ENCODE assay signal across 9 cellular contexts in the genomic region with DNA sequence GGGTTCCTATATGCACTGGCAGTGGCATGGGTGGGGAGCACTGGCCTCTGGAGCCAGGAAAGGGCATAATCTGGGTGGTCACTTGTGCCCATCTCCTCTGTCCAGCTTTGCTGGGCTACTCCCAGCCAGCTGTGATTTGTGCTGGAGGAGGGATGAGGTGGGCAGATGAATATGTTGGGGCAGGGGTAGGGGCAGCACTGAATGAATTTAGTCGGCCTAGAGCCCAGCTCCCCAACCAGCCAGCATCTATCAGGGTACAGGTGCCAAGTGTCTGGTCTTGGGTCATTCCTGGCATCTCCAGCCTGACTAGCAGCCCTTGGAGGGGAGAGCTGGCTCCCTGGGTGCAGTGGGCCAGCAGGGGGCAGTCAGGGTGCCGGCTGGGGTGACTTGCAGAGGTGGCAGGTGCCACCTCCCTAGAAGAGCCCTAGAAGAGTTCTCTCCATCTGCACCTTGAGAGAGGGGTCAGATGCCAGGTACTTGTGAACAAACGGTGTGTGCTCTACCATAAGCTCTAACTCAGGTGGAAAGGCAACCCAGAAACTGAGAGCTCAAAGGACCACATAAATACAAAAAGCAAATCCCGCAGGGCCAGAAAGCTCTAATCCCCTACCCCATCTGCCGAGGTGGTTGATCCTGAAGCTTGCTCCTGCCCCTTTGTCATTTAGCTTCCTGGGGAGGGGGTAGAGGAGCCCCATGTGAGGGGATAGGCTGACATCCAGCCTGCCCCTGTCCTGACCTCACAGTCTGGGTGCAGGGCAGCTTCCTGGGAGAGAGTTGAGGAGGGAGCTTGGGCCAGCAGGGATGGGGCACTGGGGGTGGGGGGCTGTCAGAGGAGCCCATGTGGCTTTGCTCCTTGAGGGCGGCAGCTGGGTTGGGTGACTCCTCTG. TPM values are rescaled to one million over a fixed set of nuclear protein-coding genes. Genes with fewer than 3 reads are reported as not detected.
DNase-seq lines count a peak whose midpoint lies in the region; ATAC-seq and TF ChIP-seq lines count a peak whose summit lies in the region.
"Had no signal": no experiment of that assay in that cellular context is flagged by ENCODE, and none has a peak within 500 bp of the region (broad histone marks: within the 10 kb centered on the region; RNA-seq: fewer than 3 reads in every experiment).

No MANE protein-coding gene starts in this region.

- no peak overlapping the region for H2AFZ ChIP-seq in fibroblast of lung (ENCODE audit: low read length)

- H3K4me3 ChIP-seq in NT2/D1 (ENCODE audit: insufficient read length, low read depth): no peak overlapping the region
- H3K4me3 ChIP-seq in fibroblast of lung (replicated peaks in 1 of 4; ENCODE audit: control extremely low read depth in 1 of 4, insufficient read depth in 1 of 4, low read depth in 3 of 4, low read length in 4 of 4): no peak overlapping the region

- H3K4me2 ChIP-seq in fibroblast of lung (ENCODE audit: extremely low read depth, insufficient read depth, low read length): no peak overlapping the region

- intact Hi-C loops in posterior vena cava (cut with DNase I): loop anchor here in 1 of 2 donors (5.0 kb wide), 1 partner anchor 523 kb away; no protein-coding TSS in a partner anchor

- H3K27me3 ChIP-seq in NT2/D1 (ENCODE audit: insufficient read depth, insufficient read length): peaks cover 41% of the 10 kb centered on the region
- H3K27me3 ChIP-seq in fibroblast of lung (ENCODE audit: control insufficient read depth, insufficient read depth, low read length): peaks cover 38% of the 10 kb centered on the region

- H4K20me1 ChIP-seq in fibroblast of lung (ENCODE audit: control insufficient read depth, extremely low read depth, insufficient read depth, low read length): no peaks in the 10 kb centered on the region

- H3K36me3 ChIP-seq in NT2/D1 (ENCODE audit: insufficient read depth, insufficient read length, low read length) (no peaks in the 10 kb centered on the region), fibroblast of lung (ENCODE audit: control insufficient read depth, insufficient read depth, low read length) (no peaks in the 10 kb centered on the region)

- H3K9me3 ChIP-seq in NT2/D1 (ENCODE audit: insufficient read depth, low read length): no peaks in the 10 kb centered on the region
- H3K9me3 ChIP-seq in fibroblast of lung (ENCODE audit: control insufficient read depth, insufficient read depth, low read depth, low read length): no peaks in the 10 kb centered on the region

- H3K27ac ChIP-seq in fibroblast of lung (ENCODE audit: insufficient read depth, low read length): no peak overlapping the region

- ATAC-seq in HG03442 (IDR thresholded peaks at IDR 0.05; ENCODE audit: unreplicated experiment) (no peak), HG03159 (IDR thresholded peaks at IDR 0.05; ENCODE audit: unreplicated experiment) (no peak)

- peak; percentile 25 for DNase-seq in NOMO-1 (lab: John Stamatoyannopoulos, UW; ENCODE audit: unreplicated experiment in 2 of 2)
- DNase-seq in NOMO-1 treated with dmso at 0.1 percent for 144 hours (lab: John Stamatoyannopoulos, UW; ENCODE audit: unreplicated experiment): no peak
- DNase-seq in NT2/D1 (ENCODE audit: low read depth, low spot score): no peak
- no peak for DNase-seq in fibroblast of lung (ENCODE audit: low read depth in 2 of 2)
- peak; percentile 76 for DNase-seq in posterior vena cava (ENCODE audit: low spot score)
- DNase-seq in cerebellar nuclear complex (lab: John Stamatoyannopoulos, UW): no peak
- DNase-seq: activated B cell treated with CpG ODN at 0.5 μM for 24 hours had no signal

- H3K9ac ChIP-seq in NT2/D1 (ENCODE audit: insufficient read length, low read depth) (peak overlapping the region; percentile 37), fibroblast of lung (ENCODE audit: insufficient read depth, low read length) (no peak overlapping the region)

- peaks cover 35% of the 10 kb centered on the region for H3K4me1 ChIP-seq in NT2/D1 (ENCODE audit: insufficient read depth, insufficient read length)
- no peaks in the 10 kb centered on the region for H3K4me1 ChIP-seq in fibroblast of lung (ENCODE audit: control insufficient read depth, extremely low read depth, insufficient read depth, low read length)

- no peaks in the 10 kb centered on the region for H3K79me2 ChIP-seq in fibroblast of lung (ENCODE audit: control insufficient read depth, insufficient read depth, low read length)

- TF ChIP-seq CTCF in fibroblast of lung (conservative IDR thresholded peaks at IDR 0.05 in 1 of 2, IDR thresholded peaks at IDR 0.05 in 1 of 2; ENCODE audit: low read depth in 1 of 2, low read length in 2 of 2): peak; percentile 35 to 43

RNA-seq across cellular contexts. Expression of gene SORCS2, which starts 2.2 kb away (rescaled TPM):
- 0.17 and 0.26 TPM in 2 replicates for total RNA-seq in fibroblast of lung
- 0.21 and 0.41 TPM in 2 replicates for polyA plus RNA-seq in fibroblast of lung
- 0.47 and 0.83 TPM in 2 replicates for polyA plus RNA-seq in fibroblast of lung (2012)
- polyA minus RNA-seq in fibroblast of lung (ENCODE audit: low replicate concordance): 0.16 and 0.67 TPM in 2 replicates
- 10 to 100 TPM in 1 of 2 donors, 1 to 10 TPM in 1; 5.0 to 11.9 TPM for total RNA-seq in posterior vena cava
- total RNA-seq: activated B cell treated with CpG ODN at 0.5 μM for 24 hours had no signal

Comparison
In these comparisons a context has a peak if more than half of its experiments do, and no peak if none do; other contexts are left out.
1. DNase-seq: peak in NOMO-1 (2 of 2) and posterior vena cava (single experiment); none in NOMO-1 treated with dmso at 0.1 percent for 144 hours (single experiment), NT2/D1 (single experiment), fibroblast of lung (0 of 2) and cerebellar nuclear complex (0 of 2).